Comparison of ENCODE assay signal across 11 cellular contexts in the genomic region with DNA sequence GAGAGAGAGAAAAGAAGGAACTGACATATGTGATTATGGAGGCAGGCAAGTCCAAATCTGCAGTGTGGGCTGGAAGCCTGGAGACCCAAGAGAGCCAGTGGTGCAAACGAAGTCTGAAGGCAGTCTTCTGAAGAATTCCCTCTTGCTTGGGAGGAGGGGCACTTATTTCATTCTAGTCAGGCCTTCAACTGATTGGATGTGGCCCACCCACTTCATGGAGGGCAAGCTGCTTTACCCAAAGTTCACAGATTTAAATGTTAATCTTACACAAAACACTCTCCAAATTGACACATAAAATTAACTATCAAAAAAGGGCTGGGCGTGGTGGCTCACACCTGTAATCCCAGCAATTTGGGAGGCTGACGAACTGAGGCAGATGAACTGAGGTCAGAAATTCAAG.
"Had no signal": no experiment of that assay in that cellular context is flagged by ENCODE, and none has a peak within 500 bp of the region (broad histone marks: within the 10 kb centered on the region; RNA-seq: fewer than 3 reads in every experiment).

No MANE protein-coding gene starts in this region.

- H3K9me3 ChIP-seq: HAP-1 had no signal

- H3K4me2 ChIP-seq: GM23338 had no signal

- H3K9ac ChIP-seq: GM23248 had no signal

- H3K36me3 ChIP-seq: HAP-1 had no signal

- H3K27ac Mint-ChIP-seq: GM23338, H9, HFFc6 had no signal

- ATAC-seq: GM23338, HCT116 had no signal

- H3K4me3 ChIP-seq: GM23248, GM23338, HAP-1 had no signal

- FAIRE-seq: H1, H54 had no signal

- H2AFZ ChIP-seq: GM23248, GM23338 had no signal

- H3K4me1 ChIP-seq: HAP-1 had no signal

- H3K4me3 Mint-ChIP-seq: GM23338, H9, HFFc6 had no signal

- DNase-seq: GM23248, GOT3, H7, H9, HCEC 1CT, HFFc6 had no signal

- H3K27ac ChIP-seq: GM23248 had no signal
